Comparison of ENCODE assay signal across 9 cellular contexts in genomic region chr22:31615940-31616314, GRCh38. TPM values are rescaled to one million over a fixed set of nuclear protein-coding genes. Genes with fewer than 3 reads are reported as not detected.
DNase-seq lines count a peak whose midpoint lies in the region; ATAC-seq and TF ChIP-seq lines count a peak whose summit lies in the region.
"Had no signal": no experiment of that assay in that cellular context is flagged by ENCODE, and none has a peak within 500 bp of the region (broad histone marks: within the 10 kb centered on the region; RNA-seq: fewer than 3 reads in every experiment).

No MANE protein-coding gene starts in this region.

- no peak overlapping the region for H2BK5ac ChIP-seq in neuronal stem cell (ENCODE audit: low read length)

- H2BK12ac ChIP-seq in neuronal stem cell (ENCODE audit: low read length) = no peak overlapping the region

- H3K27ac ChIP-seq in SK-N-SH (ENCODE audit: low read depth in 2 of 2, low read length in 1 of 2) = no peak overlapping the region; a peak in 1 of 4 replicates
- no peak overlapping the region for H3K27ac ChIP-seq in neuronal stem cell (replicated peaks; ENCODE audit: low read length)

- no peaks in the 10 kb centered on the region for H3K79me2 ChIP-seq in SK-N-SH (ENCODE audit: insufficient read depth)

- in situ Hi-C loops in ACHN (cut with HindIII; ENCODE audit: low pct_ligation_motif_present, low pct_unique_long_range_greater_than_20kb, low sequenced_read_pairs) = no loop called here

- DNase-seq in SK-N-SH (no peak), neuronal stem cell (ENCODE audit: low spot score) (no peak), ACHN (no peak), lower leg skin (ENCODE audit: low spot score in 2 of 2) (no peak), ecto neural progenitor cell (ENCODE audit: low spot score) (no peak)
- DNase-seq in activated CD8-positive, alpha-beta T cell treated with anti-CD3 and anti-CD28 coated beads for 36 hours = no peak
- DNase-seq: NCI-H2029 treated with DMSO at 0.1 percent for 48 hours had no signal

- no peak overlapping the region for H2BK120ac ChIP-seq in neuronal stem cell (ENCODE audit: low read depth, low read length)

- H3K9me2 ChIP-seq in SK-N-SH = no peaks in the 10 kb centered on the region

- H3K14ac ChIP-seq in neuronal stem cell (ENCODE audit: low read length) = no peak overlapping the region

- CTCF ChIA-PET in SK-N-SH (lab: Yijun Ruan, JAX) = interaction anchor here (1.2 to 2.9 kb wide), 4 partner anchors 12 to 55 kb away, joined by 3 to 9 read pairs (median 6); no protein-coding TSS in a partner anchor
- CTCF ChIA-PET in activated CD8-positive, alpha-beta T cell treated with anti-CD3 and anti-CD28 coated beads for 36 hours (lab: Charles Lee) = interaction anchor here (1.1 to 1.2 kb wide), 3 partner anchors 14 to 45 kb away, joined by 3 read pairs; no protein-coding TSS in a partner anchor

- H3K27ac Mint-ChIP-seq in activated CD8-positive, alpha-beta T cell treated with anti-CD3 and anti-CD28 coated beads for 36 hours = peak overlapping the region; percentile 85

- no peak for TF ChIP-seq RAD21 in SK-N-SH (IDR thresholded peaks at IDR 0.05; ENCODE audit: low read length)

- H3K9ac ChIP-seq in SK-N-SH (no peak overlapping the region), neuronal stem cell (ENCODE audit: low read depth, low read length, poor library complexity) (no peak overlapping the region)

- peaks cover 45% of the 10 kb centered on the region for H3K36me3 Mint-ChIP-seq in activated CD8-positive, alpha-beta T cell treated with anti-CD3 and anti-CD28 coated beads for 36 hours (ENCODE audit: low read depth)

- POLR2A ChIA-PET in SK-N-SH (lab: Yijun Ruan, JAX) = no interaction called here
- POLR2A ChIA-PET in activated CD8-positive, alpha-beta T cell treated with anti-CD3 and anti-CD28 coated beads for 36 hours (lab: Charles Lee) = interaction anchor here (0.7 to 2.6 kb wide), 5 partner anchors 8 to 65 kb away, joined by 3 to 13 read pairs (median 4); no protein-coding TSS in a partner anchor

- intact Hi-C loops in activated CD8-positive, alpha-beta T cell treated with anti-CD3 and anti-CD28 coated beads for 36 hours (cut with micrococcal nuclease) = no loop called here
- intact Hi-C loops in lower leg skin (cut with DNase I; ENCODE audit: low total_unique reads) = no loop called here

- no peak overlapping the region for H4K91ac ChIP-seq in neuronal stem cell (ENCODE audit: low read depth, low read length, poor library complexity)

- no peak overlapping the region for H4K8ac ChIP-seq in neuronal stem cell (ENCODE audit: low read depth, low read length)

- H2AK5ac ChIP-seq in neuronal stem cell (ENCODE audit: low read depth, low read length) = peak overlapping the region; percentile 35

- H3K27me3 Mint-ChIP-seq in activated CD8-positive, alpha-beta T cell treated with anti-CD3 and anti-CD28 coated beads for 36 hours = no peaks in the 10 kb centered on the region

- no peak overlapping the region for H3K18ac ChIP-seq in neuronal stem cell (ENCODE audit: low read length)

- 92% methylated on average over 3 of the region's 4 CpGs for WGBS in SK-N-SH (ENCODE audit: low lambda C conversion rate)
- WGBS in neuronal stem cell (ENCODE audit: extremely low coverage in 2 of 2, insufficient read length in 2 of 2, insufficient replicate concordance in 1 of 2), 2 donors = no CpG with 5 or more reads among the region's 4 CpGs
- 66 to 71% methylated on average over 4 of the region's 4 CpGs for WGBS in lower leg skin, 2 donors

- peaks cover 3 to 39% of the 10 kb centered on the region in 2 experiments for H3K36me3 ChIP-seq in SK-N-SH (replicated peaks in 1 of 2; ENCODE audit: control insufficient read depth in 1 of 2, insufficient read depth in 2 of 2, low read length in 1 of 2)
- H3K36me3 ChIP-seq in neuronal stem cell (replicated peaks in 1 of 2; ENCODE audit: control insufficient read depth in 2 of 2, insufficient read depth in 2 of 2, low read length in 2 of 2) = peaks cover 29 to 63% of the 10 kb centered on the region in 2 donors

- no peak overlapping the region for H2BK15ac ChIP-seq in neuronal stem cell (ENCODE audit: low read length)

- H3K23ac ChIP-seq in neuronal stem cell (ENCODE audit: low read depth, low read length, poor library complexity) = no peak overlapping the region

- H3K79me1 ChIP-seq in neuronal stem cell (ENCODE audit: low read depth, low read length) = peaks cover 4% of the 10 kb centered on the region

- H3K4me1 ChIP-seq in SK-N-SH (ENCODE audit: control insufficient read depth in 1 of 2, insufficient read depth in 2 of 2, low read depth in 1 of 2, low read length in 1 of 2) (peaks cover 0 to 12% of the 10 kb centered on the region in 2 experiments; a peak in 1 of 4 replicates), neuronal stem cell (ENCODE audit: control insufficient read depth in 2 of 2, insufficient read depth in 1 of 2, low read depth in 1 of 2, low read length in 2 of 2) (no peaks in the 10 kb centered on the region)

- no peak for TF ChIP-seq POLR2A in lower leg skin (IDR thresholded peaks at IDR 0.05)

- ATAC-seq in SK-N-SH treated with all-trans-retinoic acid at 6 μM for 48 hours (no peak), HG02642 (IDR thresholded peaks at IDR 0.05; ENCODE audit: poor library complexity, unreplicated experiment) (peak; percentile 11)
- ATAC-seq in activated CD8-positive, alpha-beta T cell treated with anti-CD3 and anti-CD28 coated beads for 36 hours = no peak

- no peaks in the 10 kb centered on the region for H3K9me3 Mint-ChIP-seq in activated CD8-positive, alpha-beta T cell treated with anti-CD3 and anti-CD28 coated beads for 36 hours

- no peak overlapping the region for H3K4me2 ChIP-seq in SK-N-SH
- H3K4me2 ChIP-seq in neuronal stem cell (ENCODE audit: insufficient read depth, low read length, poor library complexity, severe bottlenecking) = no peak overlapping the region

- no peaks in the 10 kb centered on the region for H4K20me1 ChIP-seq in SK-N-SH (ENCODE audit: insufficient read depth)

- H3K4me3 Mint-ChIP-seq in activated CD8-positive, alpha-beta T cell treated with anti-CD3 and anti-CD28 coated beads for 36 hours = no peak overlapping the region

- H3K4me1 Mint-ChIP-seq in activated CD8-positive, alpha-beta T cell treated with anti-CD3 and anti-CD28 coated beads for 36 hours (ENCODE audit: low read depth) = peaks cover 29% of the 10 kb centered on the region

- no peak overlapping the region for H2AFZ ChIP-seq in SK-N-SH (ENCODE audit: low read depth)
- H2AFZ ChIP-seq in neuronal stem cell (ENCODE audit: low read length) = no peak overlapping the region

- TF ChIP-seq CTCF in SK-N-SH (IDR thresholded peaks at IDR 0.05) = no peak
- no peak for TF ChIP-seq CTCF in activated CD8-positive, alpha-beta T cell treated with anti-CD3 and anti-CD28 coated beads for 36 hours (IDR thresholded peaks at IDR 0.05)
- no peak for TF ChIP-seq CTCF in lower leg skin (IDR thresholded peaks at IDR 0.05)

- H3F3A ChIP-seq in SK-N-SH (replicated peaks; ENCODE audit: insufficient read depth) = no peaks in the 10 kb centered on the region

- no peaks in the 10 kb centered on the region for H3K9me3 ChIP-seq in SK-N-SH
- peaks cover 0 to 1% of the 10 kb centered on the region in 2 donors for H3K9me3 ChIP-seq in neuronal stem cell (replicated peaks in 1 of 2; ENCODE audit: control insufficient read depth in 2 of 2, insufficient read depth in 1 of 2, low read depth in 1 of 2, low read length in 2 of 2)

- no peak for TF ChIP-seq EP300 in SK-N-SH (IDR thresholded peaks at IDR 0.05; ENCODE audit: borderline replicate concordance in 1 of 2, low read depth in 1 of 2, low read length in 1 of 2)

- H3K4ac ChIP-seq in neuronal stem cell (ENCODE audit: low read length) = no peak overlapping the region

- H3K4me3 ChIP-seq in SK-N-SH (ENCODE audit: low read depth in 2 of 2, low read length in 1 of 2) (no peak overlapping the region), neuronal stem cell (ENCODE audit: low read length in 2 of 2) (no peak overlapping the region), lower leg skin (ENCODE audit: low read depth, poor library complexity, severe bottlenecking) (no peak overlapping the region)

- no peaks in the 10 kb centered on the region for H3K27me3 ChIP-seq in SK-N-SH (ENCODE audit: insufficient read depth)
- no peaks in the 10 kb centered on the region for H3K27me3 ChIP-seq in neuronal stem cell (ENCODE audit: control insufficient read depth in 3 of 3, insufficient read depth in 3 of 3, low read depth in 1 of 3, low read length in 3 of 3)

TF ChIP-seq in SK-N-SH, 30 proteins besides CTCF, POLR2A, EP300 and RAD21:
- TF ChIP-seq SIN3A (IDR thresholded peaks at IDR 0.05; ENCODE audit: borderline replicate concordance, low read depth, low read length) (no peak), POLR2AphosphoS5 (IDR thresholded peaks at IDR 0.05; ENCODE audit: low read depth, low read length) (0 out of 2 replicates have a peak, but pooled peaks have one; percentile 10), ELF1 (IDR thresholded peaks at IDR 0.05) (no peak)

TF ChIP-seq in SK-N-SH treated with all-trans-retinoic acid at 6 μM for 48 hours, 23 proteins besides CTCF, POLR2A, EP300 and RAD21 (continues in another document):
- no peak for TF ChIP-seq ZFP30 (CRISPR knock-in tag; IDR thresholded peaks at IDR 0.05)
- TF ChIP-seq CREB5 (CRISPR knock-in tag; IDR thresholded peaks at IDR 0.05; ENCODE audit: low read depth) = no peak
- no peak for TF ChIP-seq ZNF565 (CRISPR knock-in tag; conservative IDR thresholded peaks at IDR 0.05; ENCODE audit: low read depth)
- no peak for TF ChIP-seq CSDC2 (CRISPR knock-in tag; IDR thresholded peaks at IDR 0.05)
- TF ChIP-seq TOX (CRISPR knock-in tag; IDR thresholded peaks at IDR 0.05; ENCODE audit: borderline replicate concordance) = no peak
- no peak for TF ChIP-seq ESRRG (CRISPR knock-in tag; IDR thresholded peaks at IDR 0.05)
- TF ChIP-seq ISL1 (CRISPR knock-in tag; IDR thresholded peaks at IDR 0.05) = no peak
- no peak for TF ChIP-seq SNAI2 (CRISPR knock-in tag; IDR thresholded peaks at IDR 0.05)
- no peak for TF ChIP-seq RARB (CRISPR knock-in tag; IDR thresholded peaks at IDR 0.05)
- TF ChIP-seq ZNF70 (CRISPR knock-in tag; IDR thresholded peaks at IDR 0.05) = no peak

RNA-seq across cellular contexts. Expression of gene PISD, which starts 46.1 kb away (rescaled TPM):
- 34.9 and 41.4 TPM in 2 replicates for polyA plus RNA-seq in SK-N-SH (2012; rRNA removed)
- polyA plus RNA-seq in SK-N-SH (2012; cell fraction: cytosol; rRNA removed) = 16.3 and 23.2 TPM in 2 replicates
- 105 and 113 TPM in 2 replicates for polyA plus RNA-seq in SK-N-SH (2012; cell fraction: nucleus; rRNA removed)
- total RNA-seq in activated CD8-positive, alpha-beta T cell treated with anti-CD3 and anti-CD28 coated beads for 36 hours = 10 to 100 TPM; 33.9 to 35.9 TPM
- polyA plus RNA-seq in neuronal stem cell (2013, experiment 1 of 2) = 18.6 TPM
- polyA plus RNA-seq in neuronal stem cell (2013, experiment 2 of 2) = 18.6 TPM
- total RNA-seq in lower leg skin = 10 to 100 TPM; 32.0 to 62.5 (median 45.5) TPM
